In genomic region chr16:19138601-19139000, GRCh38 we compare ENCODE assay signal across 9 cellular contexts. TPM values are rescaled to one million over a fixed set of nuclear protein-coding genes. Genes with fewer than 3 reads are reported as not detected.
DNase-seq lines count a peak whose midpoint lies in the region; TF ChIP-seq lines count a peak whose summit lies in the region.
"Had no signal": no experiment of that assay in that cellular context is flagged by ENCODE, and none has a peak within 500 bp of the region (broad histone marks: within the 10 kb centered on the region; RNA-seq: fewer than 3 reads in every experiment).

No MANE protein-coding gene starts in this region.

- no peaks in the 10 kb centered on the region for H3K27me3 ChIP-seq in mesendoderm (ENCODE audit: insufficient read depth, low read length, poor library complexity)

- peak overlapping the region; percentile 61 for H3K56ac ChIP-seq in mesendoderm (ENCODE audit: low read length)

- no peak overlapping the region for H3K4me2 ChIP-seq in mesendoderm (ENCODE audit: low read length)

- H4K5ac ChIP-seq in mesendoderm (ENCODE audit: low read length), result no peak overlapping the region

- no peak overlapping the region for H3K23ac ChIP-seq in mesendoderm (ENCODE audit: low read length)

- H2BK15ac ChIP-seq in mesendoderm (replicated peaks; ENCODE audit: low read depth), result no peak overlapping the region

- no peak overlapping the region for H3K27ac ChIP-seq in mesendoderm (ENCODE audit: low read depth, low read length)

- H3K9ac ChIP-seq in mesendoderm (ENCODE audit: low read length), result no peak overlapping the region

- no peak overlapping the region for H2AK5ac ChIP-seq in mesendoderm (ENCODE audit: low read length)

- no peaks in the 10 kb centered on the region for H3K79me2 ChIP-seq in mesendoderm (ENCODE audit: control insufficient read depth, insufficient read depth, low read length)

- DNase-seq in AG10803 (ENCODE audit: low read depth) (peak; percentile 86), NCI-H146 treated with DMSO at 0.1 percent for 48 hours (lab: John Stamatoyannopoulos, UW; ENCODE audit: unreplicated experiment) (peak; percentile 71), dedifferentiated amniotic fluid mesenchymal stem cell (ENCODE audit: extremely low spot score) (peak; percentile 62), mesendoderm (peak; percentile 65), MV-4-11 (lab: John Stamatoyannopoulos, UW) (no peak), GM19238 (ENCODE audit: insufficient read length, low spot score) (no peak), kidney tubule cell (ENCODE audit: low spot score) (no peak), NCI-H524 treated with DMSO at 0.1 percent for 48 hours (lab: John Stamatoyannopoulos, UW) (no peak)
- DNase-seq: naive B cell had no signal

- H3K36me3 ChIP-seq in mesendoderm (ENCODE audit: control insufficient read depth, insufficient read depth, low read length), result no peaks in the 10 kb centered on the region

- no peak overlapping the region for H4K8ac ChIP-seq in mesendoderm (ENCODE audit: low read depth, low read length)

- no peak for TF ChIP-seq CTCF in AG10803 (conservative IDR thresholded peaks at IDR 0.05; ENCODE audit: low read length)

- H3K4me3 ChIP-seq in AG10803 (ENCODE audit: low read length), result no peak overlapping the region
- H3K4me3 ChIP-seq in mesendoderm (ENCODE audit: low read length), result no peak overlapping the region

- no peaks in the 10 kb centered on the region for H3K79me1 ChIP-seq in mesendoderm (ENCODE audit: low read length)

- H2BK5ac ChIP-seq in mesendoderm (ENCODE audit: low read length), result no peak overlapping the region

- no peak overlapping the region for H3K4ac ChIP-seq in mesendoderm (ENCODE audit: low read depth, low read length)

- no CpG with 5 or more reads among the region's 4 CpGs for WGBS in mesendoderm (ENCODE audit: extremely low coverage, insufficient coverage, low lambda C conversion rate)

- H3K18ac ChIP-seq in mesendoderm (ENCODE audit: low read length), result no peak overlapping the region

- peaks cover 6% of the 10 kb centered on the region for H3K4me1 ChIP-seq in mesendoderm (ENCODE audit: control insufficient read depth, low read depth, low read length)

- H2BK120ac ChIP-seq in mesendoderm (ENCODE audit: low read depth, low read length), result no peak overlapping the region

RNA-seq across cellular contexts. Expression of gene ITPRIPL2, which starts 24.8 kb away (rescaled TPM):
- polyA plus RNA-seq in mesendoderm (2013, experiment 1 of 2), result 2.3 TPM
- 2.5 TPM for polyA plus RNA-seq in mesendoderm (2013, experiment 2 of 2)

RNA-seq across cellular contexts. Expression of gene SYT17, which starts 29.4 kb away (rescaled TPM):
- polyA plus RNA-seq in mesendoderm (2013, experiment 1 of 2), result 3.4 TPM
- polyA plus RNA-seq in mesendoderm (2013, experiment 2 of 2), result 3.3 TPM

Comparison
In these comparisons a context has a peak if more than half of its experiments do, and no peak if none do; other contexts are left out.
1. DNase-seq: peak in AG10803 (single experiment), NCI-H146 treated with DMSO at 0.1 percent for 48 hours (single experiment), dedifferentiated amniotic fluid mesenchymal stem cell (single experiment) and mesendoderm (single experiment); none in MV-4-11 (single experiment), GM19238 (single experiment), kidney tubule cell (single experiment) and NCI-H524 treated with DMSO at 0.1 percent for 48 hours (single experiment).